ENCODE assay signal across 8 cellular contexts in genomic region chr6:13874191-13874549, GRCh38. TPM values are rescaled to one million over a fixed set of nuclear protein-coding genes. Genes with fewer than 3 reads are reported as not detected.
DNase-seq lines count a peak whose midpoint lies in the region; TF ChIP-seq lines count a peak whose summit lies in the region.

No MANE protein-coding gene starts in this region.

- no peaks in the 10 kb centered on the region for H3K27me3 ChIP-seq in rectal smooth muscle tissue (ENCODE audit: control insufficient read depth, insufficient read depth, low read length)

- H3K4me1 ChIP-seq in rectal smooth muscle tissue (ENCODE audit: control insufficient read depth, insufficient read depth, low read length), result peaks cover 7% of the 10 kb centered on the region

- no peak overlapping the region for H3K9ac ChIP-seq in rectal smooth muscle tissue (ENCODE audit: low read length)

- no peak overlapping the region for H3K27ac ChIP-seq in rectal smooth muscle tissue (ENCODE audit: low read depth, low read length)

- H3K4me3 ChIP-seq in GM12864 (ENCODE audit: low read depth, low read length) (peak overlapping the region; percentile 53), epithelial cell of proximal tubule (ENCODE audit: low read depth, low read length) (peak overlapping the region; percentile 59), rectal smooth muscle tissue (ENCODE audit: low read length) (peak overlapping the region; percentile 78)

- H3K36me3 ChIP-seq in rectal smooth muscle tissue (ENCODE audit: control insufficient read depth, insufficient read depth, low read length), result no peaks in the 10 kb centered on the region

- POLR2A ChIA-PET in HEK293T (lab: Yijun Ruan, JAX), result interaction anchor here (1.2 to 1.3 kb wide), 2 partner anchors 20 to 60 kb away, joined by 3 to 6 read pairs; partner anchors contain the start of gene MCUR1

- no peak for DNase-seq in GM12864 (ENCODE audit: low read depth)
- peak; percentile 33 for DNase-seq in NCI-H774 (lab: John Stamatoyannopoulos, UW)
- DNase-seq in epithelial cell of proximal tubule (ENCODE audit: low read depth), result no peak
- no peak for DNase-seq in COLO829 (ENCODE audit: low spot score)
- DNase-seq in NCI-H526 (lab: John Stamatoyannopoulos, UW), result no peak
- DNase-seq in SW 1271 (lab: John Stamatoyannopoulos, UW), result no peak
- DNase-seq in HEK293T (ENCODE audit: extremely low spot score), result no peak

- TF ChIP-seq CTCF in GM12864 (IDR thresholded peaks at IDR 0.05; ENCODE audit: low read depth, low read length, missing control alignments) (no peak), epithelial cell of proximal tubule (conservative IDR thresholded peaks at IDR 0.05; ENCODE audit: low read depth, low read length) (no peak)

- CTCF ChIA-PET in HEK293T (lab: Yijun Ruan, JAX), result interaction anchor here (0.9 to 2.1 kb wide), 5 partner anchors 11 to 247 kb away, joined by 3 to 9 read pairs (median 3); no protein-coding TSS in a partner anchor

TF ChIP-seq in HEK293T, 16 proteins besides CTCF, POLR2A, EP300 and RAD21:
- no peak for TF ChIP-seq ZNF384 (IDR thresholded peaks at IDR 0.05)
- TF ChIP-seq TARDBP (IDR thresholded peaks at IDR 0.05), result no peak
- TF ChIP-seq FOXK2 (IDR thresholded peaks at IDR 0.05), result no peak
- TF ChIP-seq LEF1 (IDR thresholded peaks at IDR 0.05; ENCODE audit: borderline replicate concordance), result no peak
- no peak for TF ChIP-seq ARNT (IDR thresholded peaks at IDR 0.05)
- no peak for TF ChIP-seq BHLHE40 (IDR thresholded peaks at IDR 0.05; ENCODE audit: borderline replicate concordance)
- TF ChIP-seq CTBP1 (IDR thresholded peaks at IDR 0.05; ENCODE audit: borderline replicate concordance), result no peak
- no peak for TF ChIP-seq L3MBTL2 (conservative IDR thresholded peaks at IDR 0.05)
TF ChIP-seq in HEK293T: peak in this region for 0.

RNA-seq across cellular contexts. Expression of gene RNF182, which starts 50.6 kb away (rescaled TPM):
- 15.6 and 19.1 TPM in 2 replicates for total RNA-seq in epithelial cell of proximal tubule

RNA-seq across cellular contexts. Expression of gene MCUR1, which starts 59.8 kb away (rescaled TPM):
- total RNA-seq in epithelial cell of proximal tubule, result 16.3 and 23.4 TPM in 2 replicates
